Comparison of ENCODE assay signal across 18 cellular contexts in genomic region chr2:149167941-149168340, GRCh38.
A peak's percentile ranks its signal among the peaks of the same experiment; 100 is the strongest.
DNase-seq lines count a peak whose midpoint lies in the region; ATAC-seq and TF ChIP-seq lines count a peak whose summit lies in the region.
"Had no signal": no experiment of that assay in that cellular context is flagged by ENCODE, and none has a peak within 500 bp of the region (broad histone marks: within the 10 kb centered on the region; RNA-seq: fewer than 3 reads in every experiment).

No MANE protein-coding gene starts in this region.

- peak overlapping the region in 4 of 11 experiments; percentile 26 to 66 (median 46); a peak in 5 of 22 replicates for H3K27ac ChIP-seq in BLaER1 treated with 17β-estradiol and CSF1 and Interleukin-3, amounts not matched to agents 10 nM and 100 nM
- H3K27ac ChIP-seq in HL-60 (replicated peaks) (peak overlapping the region; percentile 53), esophagus squamous epithelium (peak overlapping the region in 3 of 4 donors; percentile 84 to 90 (median 89))
- H3K27ac ChIP-seq: neutrophil, RWPE1, upper lobe of left lung had no signal

- intact Hi-C loops in esophagus squamous epithelium (cut with DNase I), result no loop called here

- H3K4me1 ChIP-seq in BLaER1 treated with 17β-estradiol and CSF1 and Interleukin-3, amounts not matched to agents 10 nM and 100 nM, result peaks cover 11 to 26% (median 22%) of the 10 kb centered on the region in 10 experiments
- peaks cover 18 to 67% (median 24%) of the 10 kb centered on the region in 3 donors for H3K4me1 ChIP-seq in esophagus squamous epithelium
- H3K4me1 ChIP-seq: upper lobe of left lung had no signal

- TF ChIP-seq POLR2A in esophagus squamous epithelium (IDR thresholded peaks at IDR 0.05), result no peak

- WGBS in esophagus squamous epithelium, 2 donors, result 43 to 65% methylated on average over 4 of the region's 4 CpGs

- peak overlapping the region in 10 of 11 experiments; percentile 6 to 78 (median 62); a peak in 20 of 22 replicates for H3K4me2 ChIP-seq in BLaER1 treated with 17β-estradiol and CSF1 and Interleukin-3, amounts not matched to agents 10 nM and 100 nM

- H3K9ac ChIP-seq in BLaER1 treated with 17β-estradiol and CSF1 and Interleukin-3, amounts not matched to agents 10 nM and 100 nM, result no peak overlapping the region; a peak in 1 of 22 replicates

- H3K27me3 ChIP-seq in BLaER1 treated with 17β-estradiol and CSF1 and Interleukin-3, amounts not matched to agents 10 nM and 100 nM, result peaks cover 0 to 84% (median 33%) of the 10 kb centered on the region in 11 experiments; a peak in 16 of 22 replicates
- H3K27me3 ChIP-seq in HL-60 (ENCODE audit: insufficient read depth, poor library complexity, severe bottlenecking) (no peaks in the 10 kb centered on the region), esophagus squamous epithelium (no peaks in the 10 kb centered on the region)
- H3K27me3 ChIP-seq: MG63, neutrophil, upper lobe of left lung had no signal

- peaks cover 0 to 39% (median 20%) of the 10 kb centered on the region in 11 experiments; a peak in 20 of 22 replicates for H3K9me3 ChIP-seq in BLaER1 treated with 17β-estradiol and CSF1 and Interleukin-3, amounts not matched to agents 10 nM and 100 nM (replicated peaks in 1 of 11)
- H3K9me3 ChIP-seq in esophagus squamous epithelium, result no peaks in the 10 kb centered on the region
- H3K9me3 ChIP-seq: MG63, mucosa of descending colon, neutrophil, upper lobe of left lung had no signal

- H3K4me3 ChIP-seq in BLaER1 treated with 17β-estradiol and CSF1 and Interleukin-3, amounts not matched to agents 10 nM and 100 nM, result no peak overlapping the region
- H3K4me3 ChIP-seq in HL-60 (replicated peaks; ENCODE audit: insufficient read depth, low read length), result no peak overlapping the region
- H3K4me3 ChIP-seq in esophagus squamous epithelium, result no peak overlapping the region
- H3K4me3 ChIP-seq: MG63, mucosa of descending colon, upper lobe of left lung had no signal

- H3K36me3 ChIP-seq in BLaER1 treated with 17β-estradiol and CSF1 and Interleukin-3, amounts not matched to agents 10 nM and 100 nM, result 0 out of 22 replicates have a peak, but pooled peaks cover 0 to 4% (median 0%) of the 10 kb centered on the region in 11 experiments
- H3K36me3 ChIP-seq in esophagus squamous epithelium, result no peaks in the 10 kb centered on the region
- H3K36me3 ChIP-seq: MG63, neutrophil, upper lobe of left lung had no signal

- TF ChIP-seq CTCF in HL-60 (IDR thresholded peaks at IDR 0.05; ENCODE audit: insufficient read depth, low read length) (no peak), esophagus squamous epithelium (IDR thresholded peaks at IDR 0.05) (no peak)

- ATAC-seq in GM21528 (IDR thresholded peaks at IDR 0.05; ENCODE audit: low FRiP score, unreplicated experiment), result no peak
- no peak for ATAC-seq in GM18873 (IDR thresholded peaks at IDR 0.05; ENCODE audit: low FRiP score, unreplicated experiment)
- ATAC-seq: mucosa of descending colon had no signal

- DNase-seq in HL-60 (ENCODE audit: low read depth in 1 of 2, low spot score in 1 of 2) (peak; percentile 38 to 84), NOMO-1 treated with dmso at 0.1 percent for 144 hours (lab: John Stamatoyannopoulos, UW; ENCODE audit: unreplicated experiment) (peak; percentile 26), esophagus squamous epithelium (lab: John Stamatoyannopoulos, UW) (no peak), superior temporal gyrus (ENCODE audit: extremely low spot score) (no peak), cerebellar cortex (ENCODE audit: low spot score) (no peak)
- DNase-seq: cortex of kidney, DMS79 treated with DMSO at 0.1 percent for 48 hours, MG63, mucosa of descending colon, NCI-H2029, NCI-H345, NCI-H82 had no signal

- peaks cover 0 to 9% (median 0%) of the 10 kb centered on the region in 11 experiments; a peak in 1 of 22 replicates for H4K20me1 ChIP-seq in BLaER1 treated with 17β-estradiol and CSF1 and Interleukin-3, amounts not matched to agents 10 nM and 100 nM

Comparison
In these comparisons a context has a peak if more than half of its experiments do, and no peak if none do; other contexts are left out.
1. DNase-seq: peak in HL-60 (2 of 2) and NOMO-1 treated with dmso at 0.1 percent for 144 hours (single experiment); none in esophagus squamous epithelium (single experiment), superior temporal gyrus (single experiment) and cerebellar cortex (single experiment).